Comparison of ENCODE assay signal across 25 cellular contexts in the genomic region with DNA sequence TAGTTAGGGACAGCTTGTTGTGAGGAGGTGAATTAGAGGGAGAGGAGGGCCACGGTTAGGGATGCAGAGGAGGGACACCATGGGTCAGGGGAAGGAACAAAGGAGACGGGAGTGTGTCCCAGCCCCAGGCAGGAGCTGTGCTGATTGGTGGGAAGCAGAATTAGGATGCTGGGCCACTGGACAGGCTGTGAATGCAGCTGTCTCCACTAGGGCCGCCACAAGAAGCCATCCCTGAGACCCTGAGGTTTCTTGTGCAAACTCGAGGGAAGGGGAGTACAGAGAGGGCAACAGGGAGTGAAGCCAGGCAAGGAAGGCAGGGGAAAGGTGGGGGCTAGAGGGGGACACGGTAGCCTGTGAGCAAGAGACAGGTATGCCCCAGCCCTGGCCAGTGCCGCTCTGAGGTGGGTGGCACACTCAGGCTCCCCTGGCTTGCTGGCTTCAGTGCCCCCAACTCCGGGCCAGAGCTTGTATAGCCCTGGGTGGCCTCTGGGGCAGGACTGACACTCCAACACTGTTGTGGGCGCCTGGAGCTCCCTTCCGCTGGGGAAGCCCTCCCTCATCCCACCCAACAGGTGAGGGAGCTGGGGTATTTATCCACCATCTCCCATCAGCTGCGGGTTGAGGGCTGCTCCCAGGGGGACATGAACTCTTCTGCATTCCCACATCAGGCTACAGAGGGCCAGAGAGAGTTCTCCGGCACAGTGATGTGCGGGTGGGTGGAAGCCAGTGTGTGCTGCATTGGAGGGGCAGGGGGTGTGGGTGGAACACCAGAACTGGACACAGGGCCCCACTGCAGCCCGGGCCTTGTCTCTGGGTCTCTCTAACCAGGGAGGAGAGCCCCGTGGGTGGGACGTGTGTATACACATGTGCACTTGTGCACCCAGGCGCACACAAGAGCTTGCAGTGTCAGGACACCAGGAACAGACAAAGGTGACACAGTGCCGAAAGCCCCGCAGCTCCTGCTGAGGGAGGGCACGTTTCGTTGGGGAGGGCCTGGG. TPM values are rescaled to one million over a fixed set of nuclear protein-coding genes. Genes with fewer than 3 reads are reported as not detected.
"Had no signal": no experiment of that assay in that cellular context is flagged by ENCODE, and none has a peak within 500 bp of the region (broad histone marks: within the 10 kb centered on the region; RNA-seq: fewer than 3 reads in every experiment).

No MANE protein-coding gene starts in this region.

- H3K4me1 ChIP-seq: adrenal gland, colonic mucosa, gastrocnemius medialis, parathyroid adenoma, stomach, suprapubic skin had no signal

- H2AFZ ChIP-seq: parathyroid adenoma had no signal

- H3K27ac ChIP-seq: adrenal gland, colonic mucosa, esophagus squamous epithelium, gastrocnemius medialis, neutrophil, parathyroid adenoma, stomach, suprapubic skin, tibial nerve had no signal

- H3K36me3 Mint-ChIP-seq: activated naive CD8-positive, alpha-beta T cell; natural killer cell had no signal

- DNase-seq: activated CD8-positive, alpha-beta memory T cell treated with anti-CD3 and anti-CD28 coated beads for 24 hours; activated CD8-positive, alpha-beta memory T cell treated with anti-CD3 and anti-CD28 coated beads, Interleukin-2, amount 50 U/mL, for 4 hours; activated T-cell treated with anti-CD3 and anti-CD28 coated beads, Interleukin-2, amount 50 U/mL, for 24 hours; adrenal gland; central memory CD4-positive, alpha-beta T cell; colonic mucosa; esophagus squamous epithelium; gastrocnemius medialis; hippocampal formation; left cardiac atrium; midbrain; natural killer cell; right cardiac atrium; stimulated activated CD4-positive, alpha-beta T cell treated with anti-CD3 and anti-CD28 coated beads, Interleukin-1b, Interleukin-23, amount 100 ng/mL, for 48 hours; stomach had no signal

- H3K4me3 Mint-ChIP-seq: activated naive CD8-positive, alpha-beta T cell; activated T-cell treated with anti-CD3 and anti-CD28 coated beads, Interleukin-2, amount 50 U/mL, for 24 hours; activated T-helper 17 cell treated with anti-CD3 and anti-CD28 coated beads, Interleukin-2, amount 50 U/mL, for 72 hours; natural killer cell had no signal

- H3K27ac Mint-ChIP-seq: activated naive CD8-positive, alpha-beta T cell; activated T-cell treated with anti-CD3 and anti-CD28 coated beads, Interleukin-2, amount 50 U/mL, for 24 hours; activated T-helper 17 cell treated with anti-CD3 and anti-CD28 coated beads, Interleukin-2, amount 50 U/mL, for 72 hours; natural killer cell had no signal

- ATAC-seq: activated T-helper 17 cell treated with anti-CD3 and anti-CD28 coated beads, Interleukin-2, amount 50 U/mL, for 72 hours; gastrocnemius medialis; left cardiac atrium; natural killer cell; right cardiac atrium had no signal

- H3K9me3 ChIP-seq: adrenal gland, colonic mucosa, esophagus squamous epithelium, gastrocnemius medialis, neutrophil, stomach, suprapubic skin, tibial nerve had no signal

- H3K36me3 ChIP-seq: adrenal gland, colonic mucosa, esophagus squamous epithelium, gastrocnemius medialis, neutrophil, stomach, suprapubic skin, tibial nerve had no signal

- H3K4me1 Mint-ChIP-seq: activated T-helper 17 cell treated with anti-CD3 and anti-CD28 coated beads, Interleukin-2, amount 50 U/mL, for 72 hours; natural killer cell had no signal

- H3K9me3 Mint-ChIP-seq: activated T-cell treated with anti-CD3 and anti-CD28 coated beads, Interleukin-2, amount 50 U/mL, for 24 hours; activated T-helper 17 cell treated with anti-CD3 and anti-CD28 coated beads, Interleukin-2, amount 50 U/mL, for 72 hours; natural killer cell had no signal

- H3K9ac ChIP-seq: parathyroid adenoma had no signal

- H3K27me3 Mint-ChIP-seq: activated naive CD8-positive, alpha-beta T cell; activated T-cell treated with anti-CD3 and anti-CD28 coated beads, Interleukin-2, amount 50 U/mL, for 24 hours had no signal

- H3K4me3 ChIP-seq: adrenal gland, colonic mucosa, esophagus squamous epithelium, gastrocnemius medialis, stomach, suprapubic skin, tibial nerve had no signal

- H3K79me2 ChIP-seq: parathyroid adenoma had no signal

- H3K27me3 ChIP-seq: adrenal gland, colonic mucosa, gastrocnemius medialis had no signal

RNA-seq across cellular contexts. Expression of a gene that starts 8.3 kb away (rescaled TPM):
- total RNA-seq: activated T-helper 17 cell treated with anti-CD3 and anti-CD28 coated beads, Interleukin-2, amount 50 U/mL, for 72 hours; adrenal gland; astrocyte; colonic mucosa; esophagus squamous epithelium; gastrocnemius medialis; left cardiac atrium; liver; natural killer cell; pulmonary artery endothelial cell; right cardiac atrium; skeletal muscle tissue; stomach; suprapubic skin; tibial nerve had no signal
- polyA plus RNA-seq: adrenal gland, liver, right cardiac atrium, stomach had no signal

RNA-seq across cellular contexts. Expression of a gene that starts 52.2 kb away (rescaled TPM):
- total RNA-seq: colonic mucosa, esophagus squamous epithelium, gastrocnemius medialis, left cardiac atrium, liver, natural killer cell, pulmonary artery endothelial cell, right cardiac atrium, stomach, tibial nerve had no signal
- polyA plus RNA-seq: adrenal gland, liver, right cardiac atrium, stomach had no signal
